Comparison of ENCODE assay signal across 18 cellular contexts in genomic region chr3:8966150-8966819, GRCh38.
"Had no signal": no experiment of that assay in that cellular context is flagged by ENCODE, and none has a peak within 500 bp of the region (broad histone marks: within the 10 kb centered on the region; RNA-seq: fewer than 3 reads in every experiment).

No MANE protein-coding gene starts in this region.

- H3K9me3 Mint-ChIP-seq: activated CD4-positive, alpha-beta T cell treated with anti-CD3 and anti-CD28 coated beads, Interleukin-2, amount 10 ng/mL, durations not matched to agents 7 days and 5 days; activated naive CD4-positive, alpha-beta T cell treated with anti-CD3 and anti-CD28 coated beads, Interleukin-2, amount 50 U/mL, for 24 hours; activated T-cell treated with anti-CD3 and anti-CD28 coated beads, Interleukin-2, amount 50 U/mL, for 24 hours; natural killer cell; T-helper 2 cell treated with Interferon-gamma antibody and Interleukin-4, amounts not matched to agents 5 μg/mL and 100 μg/mL, for 36 hours had no signal

- H3K9me3 ChIP-seq: adrenal gland, breast epithelium, gastroesophageal sphincter, tibial nerve had no signal

- H3K36me3 Mint-ChIP-seq: activated naive CD4-positive, alpha-beta T cell treated with anti-CD3 and anti-CD28 coated beads, Interleukin-2, amount 50 U/mL, for 24 hours; natural killer cell had no signal

- DNase-seq: activated CD4-positive, alpha-beta T cell treated with anti-CD3 and anti-CD28 coated beads, Interleukin-2, amount 10 ng/mL, durations not matched to agents 7 days and 5 days; activated CD4-positive, CD25-positive, alpha-beta regulatory T cell; activated CD8-positive, alpha-beta T cell treated with anti-CD3 and anti-CD28 coated beads, Interleukin-2, amount 10 ng/mL, durations not matched to agents 7 days and 5 days; activated T-cell treated with anti-CD3 and anti-CD28 coated beads, Interleukin-2, amount 50 U/mL, for 24 hours; adrenal gland; cerebellar nuclear complex; effector CD4-positive, alpha-beta T cell; mesendoderm; natural killer cell; nucleus accumbens; stimulated activated naive CD4-positive, alpha-beta T cell; substantia nigra had no signal

- H3K36me3 ChIP-seq: adrenal gland, breast epithelium, gastroesophageal sphincter, tibial nerve had no signal

- H3K27me3 ChIP-seq: adrenal gland, breast epithelium had no signal

- H3K27ac ChIP-seq: adrenal gland, gastroesophageal sphincter had no signal

- H3K27ac Mint-ChIP-seq: activated CD4-positive, alpha-beta T cell treated with anti-CD3 and anti-CD28 coated beads, Interleukin-2, amount 10 ng/mL, durations not matched to agents 7 days and 5 days; activated CD8-positive, alpha-beta T cell treated with anti-CD3 and anti-CD28 coated beads, Interleukin-2, amount 10 ng/mL, durations not matched to agents 7 days and 5 days; activated naive CD4-positive, alpha-beta T cell treated with anti-CD3 and anti-CD28 coated beads, Interleukin-2, amount 50 U/mL, for 24 hours; activated T-cell treated with anti-CD3 and anti-CD28 coated beads, Interleukin-2, amount 50 U/mL, for 24 hours; natural killer cell; T-helper 2 cell treated with Interferon-gamma antibody and Interleukin-4, amounts not matched to agents 5 μg/mL and 100 μg/mL, for 36 hours had no signal

- ATAC-seq: activated CD8-positive, alpha-beta T cell treated with anti-CD3 and anti-CD28 coated beads, Interleukin-2, amount 10 ng/mL, durations not matched to agents 7 days and 5 days; esophagus mucosa; gastroesophageal sphincter; natural killer cell had no signal

- H3K4me3 ChIP-seq: adrenal gland, breast epithelium, gastroesophageal sphincter, tibial nerve had no signal
